8 cellular contexts compared by ENCODE assay signal in genomic region chr5:37379100-37379628, GRCh38. TPM values are rescaled to one million over a fixed set of nuclear protein-coding genes. Genes with fewer than 3 reads are reported as not detected.
DNase-seq lines count a peak whose midpoint lies in the region; TF ChIP-seq lines count a peak whose summit lies in the region.
"Not testable (repeated sequence)": the region's sequence is repeated elsewhere in the genome, so short reads cannot be mapped to it uniquely, and the experiment has no call there.

Gene WDR70, plus strand, starts transcription at chr5:37379318. Its CDS starts 50 bp downstream, at chr5:37379368.

- H2AFZ ChIP-seq in Loucy (ENCODE audit: low read length) (peak within 1 kb of the TSS; percentile 83), neural progenitor cell (replicated peaks) (peak within 1 kb of the TSS; percentile 79)

- not testable (repeated sequence) for H3K4me1 Mint-ChIP-seq in neural progenitor cell

- H3K27ac Mint-ChIP-seq in neural progenitor cell, result not testable (repeated sequence)

- not testable (repeated sequence) for H3K36me3 Mint-ChIP-seq in neural progenitor cell

- H3K27me3 ChIP-seq in H7 (ENCODE audit: control insufficient read depth, insufficient read depth, low read length); neural progenitor cell: not testable (repeated sequence)
- H3K27me3 ChIP-seq in Loucy (ENCODE audit: insufficient read depth, low read length, poor library complexity, severe bottlenecking), result peaks cover 33% of the 10 kb centered on the region

- TF ChIP-seq CTCF in Loucy (conservative IDR thresholded peaks at IDR 0.05; ENCODE audit: low read length), result peak; percentile 72
- peak; percentile 54 for TF ChIP-seq CTCF in fibroblast of villous mesenchyme (IDR thresholded peaks at IDR 0.05; ENCODE audit: insufficient read depth, low read depth, low read length)
- TF ChIP-seq CTCF in neural progenitor cell (IDR thresholded peaks at IDR 0.05), result peak; percentile 68

- not testable (repeated sequence) for H3K79me2 ChIP-seq in Loucy (ENCODE audit: insufficient read depth, low read length); neural progenitor cell (ENCODE audit: low read depth)

- H3K4me3 ChIP-seq in H7 (ENCODE audit: insufficient read depth, low read depth, low read length), result peak within 1 kb of the TSS; percentile 66
- H3K4me3 ChIP-seq in Loucy (ENCODE audit: low read length, poor library complexity, severe bottlenecking), result peak within 1 kb of the TSS; percentile 91
- H3K4me3 ChIP-seq in fibroblast of villous mesenchyme (ENCODE audit: low read depth, low read length), result peak within 1 kb of the TSS; percentile 81
- H3K4me3 ChIP-seq in neural progenitor cell, result peak within 1 kb of the TSS; percentile 95

- H3K9me2 ChIP-seq in Loucy (replicated peaks; ENCODE audit: low read depth, low read length), result not testable (repeated sequence)

- H3K27ac ChIP-seq in neural progenitor cell, result not testable (repeated sequence)

- not testable (repeated sequence) for H3K9me3 ChIP-seq in Loucy (ENCODE audit: insufficient read depth, low read depth, low read length); neural progenitor cell (ENCODE audit: low read depth)

- H3K27me3 Mint-ChIP-seq in neural progenitor cell (ENCODE audit: insufficient read depth, low read depth), result not testable (repeated sequence)

- H3K9me3 Mint-ChIP-seq in neural progenitor cell, result not testable (repeated sequence)

- not testable (repeated sequence) for H3F3A ChIP-seq in Loucy (ENCODE audit: low read depth); neural progenitor cell (ENCODE audit: low read depth)

- in situ Hi-C loops in G401 (cut with HindIII; ENCODE audit: low sequenced_read_pairs), result not testable (repeated sequence)

- peak within 1 kb of the TSS; percentile 92 for H3K4me3 Mint-ChIP-seq in neural progenitor cell

- H4K20me1 ChIP-seq in Loucy (ENCODE audit: insufficient read depth, low read length, poor library complexity, severe bottlenecking); neural progenitor cell (ENCODE audit: low read depth): not testable (repeated sequence)

- not testable (repeated sequence) for H3K36me3 ChIP-seq in H7 (replicated peaks; ENCODE audit: control insufficient read depth, insufficient read depth, low read length); Loucy (ENCODE audit: insufficient read depth, low read length); neural progenitor cell

- H3K4me1 ChIP-seq in Loucy (ENCODE audit: insufficient read depth, low read length, poor library complexity, severe bottlenecking); neural progenitor cell: not testable (repeated sequence)

- DNase-seq in G401 (ENCODE audit: low spot score), result peak; percentile 91
- DNase-seq in H7, result peak; percentile 81
- peak; percentile 80 for DNase-seq in SHP77 treated with DMSO at 0.1 percent for 48 hours (lab: John Stamatoyannopoulos, UW)
- DNase-seq in activated effector memory CD4-positive, alpha-beta T cell treated with anti-CD3 and anti-CD28 coated beads, Interleukin-2, amount 50 U/mL, for 16 hours, result peak; percentile 93
- peak; percentile 90 for DNase-seq in fibroblast of villous mesenchyme (ENCODE audit: low read depth)
- peak; percentile 92 for DNase-seq in neural progenitor cell (ENCODE audit: low spot score)
- DNase-seq in stromal cell of bone marrow (ENCODE audit: low read depth), result peak; percentile 84

- peak within 1 kb of the TSS; percentile 87 for H3K9ac ChIP-seq in Loucy (ENCODE audit: low read depth, low read length, poor library complexity, severe bottlenecking)
- H3K9ac ChIP-seq in neural progenitor cell, result peak within 1 kb of the TSS; percentile 85

- H3K4me2 ChIP-seq in Loucy (ENCODE audit: low read depth, low read length, poor library complexity, severe bottlenecking) (peak within 1 kb of the TSS; percentile 86), neural progenitor cell (peak within 1 kb of the TSS; percentile 79)

RNA-seq across cellular contexts. Expression of gene WDR70, which starts in this region (rescaled TPM):
- total RNA-seq in G401 (2014; rRNA removed; shearing (Covaris generic)), result 60.5 and 62.4 TPM in 2 replicates
- total RNA-seq in H7 (2014; rRNA removed; shearing (Covaris generic)), result 28.0 and 34.7 TPM in 2 replicates
- total RNA-seq in fibroblast of villous mesenchyme (23.5 and 29.4 TPM in 2 replicates), neural progenitor cell (ENCODE audit: low replicate concordance) (42.6 and 46.2 TPM in 2 replicates)
